In genomic region chr15:45131510-45131909, GRCh38 we compare ENCODE assay signal across 35 cellular contexts. TPM values are rescaled to one million over a fixed set of nuclear protein-coding genes. Genes with fewer than 3 reads are reported as not detected.
"Had no signal": no experiment of that assay in that cellular context is flagged by ENCODE, and none has a peak within 500 bp of the region (broad histone marks: within the 10 kb centered on the region; RNA-seq: fewer than 3 reads in every experiment).

No MANE protein-coding gene starts in this region.

- H3K36me3 ChIP-seq: adrenal gland, breast epithelium, SJCRH30 had no signal

- H3K9me3 Mint-ChIP-seq: activated CD4-positive, alpha-beta T cell treated with anti-CD3 and anti-CD28 coated beads, Interleukin-2, amount 10 ng/mL, durations not matched to agents 7 days and 5 days; activated naive CD4-positive, alpha-beta T cell treated with anti-CD3 and anti-CD28 coated beads for 36 hours; activated naive CD4-positive, alpha-beta T cell treated with anti-CD3 and anti-CD28 coated beads, Interleukin-2, amount 50 U/mL, for 72 hours; activated T-cell treated with anti-CD3 and anti-CD28 coated beads, Interleukin-2, amount 50 U/mL, for 4 hours; activated T-helper 1 cell treated with anti-CD3 and anti-CD28 coated beads, Interleukin-12 subunit alpha, Interleukin-12 subunit beta, Interleukin-2, Interleukin-4 antibody, amounts not matched to agents 30 ng/mL and 10 ng/mL and 1 ng/mL, durations not matched to agents 14 hours and 24 hours and 36 hours; WTC11 had no signal

- H3K9me3 ChIP-seq: adrenal gland, body of pancreas, breast epithelium, SJCRH30 had no signal

- H3K4me3 Mint-ChIP-seq: activated CD4-positive, alpha-beta T cell treated with anti-CD3 and anti-CD28 coated beads for 36 hours; activated CD4-positive, alpha-beta T cell treated with anti-CD3 and anti-CD28 coated beads, Interleukin-2, amount 10 ng/mL, durations not matched to agents 7 days and 5 days; activated CD8-positive, alpha-beta T cell treated with anti-CD3 and anti-CD28 coated beads, Interleukin-2, amount 10 ng/mL, durations not matched to agents 7 days and 5 days; activated naive CD4-positive, alpha-beta T cell treated with anti-CD3 and anti-CD28 coated beads for 36 hours; activated T-cell treated with anti-CD3 and anti-CD28 coated beads, Interleukin-2, amount 50 U/mL, for 4 hours; activated T-helper 1 cell treated with anti-CD3 and anti-CD28 coated beads, Interleukin-12 subunit alpha, Interleukin-12 subunit beta, Interleukin-2, Interleukin-4 antibody, amounts not matched to agents 30 ng/mL and 10 ng/mL and 1 ng/mL, durations not matched to agents 14 hours and 24 hours and 36 hours; WTC11 had no signal

- H3K36me3 Mint-ChIP-seq: WTC11 had no signal

- ATAC-seq: activated CD4-positive, alpha-beta T cell treated with anti-CD3 and anti-CD28 coated beads for 36 hours; activated CD4-positive, CD25-positive, alpha-beta regulatory T cell treated with anti-CD3 and anti-CD28 coated beads, Interleukin-2, amount 50 U/mL, for 24 hours; activated CD8-positive, alpha-beta T cell treated with anti-CD3 and anti-CD28 coated beads, Interleukin-2, amount 10 ng/mL, durations not matched to agents 7 days and 5 days; activated naive CD4-positive, alpha-beta T cell treated with anti-CD3 and anti-CD28 coated beads, Interleukin-2, amount 50 U/mL, for 72 hours; activated T-cell treated with anti-CD3 and anti-CD28 coated beads, Interleukin-2, amount 50 U/mL, for 4 hours; body of pancreas; K562; Panc1; WTC11 had no signal

- H3K4me1 ChIP-seq: breast epithelium, SJCRH30 had no signal

- H3K27ac Mint-ChIP-seq: activated CD4-positive, alpha-beta T cell treated with anti-CD3 and anti-CD28 coated beads for 36 hours; activated CD4-positive, alpha-beta T cell treated with anti-CD3 and anti-CD28 coated beads, Interleukin-2, amount 10 ng/mL, durations not matched to agents 7 days and 5 days; activated CD8-positive, alpha-beta T cell treated with anti-CD3 and anti-CD28 coated beads, Interleukin-2, amount 10 ng/mL, durations not matched to agents 7 days and 5 days; activated naive CD4-positive, alpha-beta T cell treated with anti-CD3 and anti-CD28 coated beads for 36 hours; activated naive CD4-positive, alpha-beta T cell treated with anti-CD3 and anti-CD28 coated beads, Interleukin-2, amount 50 U/mL, for 72 hours; activated T-helper 1 cell treated with anti-CD3 and anti-CD28 coated beads, Interleukin-12 subunit alpha, Interleukin-12 subunit beta, Interleukin-2, Interleukin-4 antibody, amounts not matched to agents 30 ng/mL and 10 ng/mL and 1 ng/mL, durations not matched to agents 14 hours and 24 hours and 36 hours; WTC11 had no signal

- DNase-seq: activated CD4-positive, alpha-beta T cell treated with anti-CD3 and anti-CD28 coated beads for 36 hours; activated CD4-positive, alpha-beta T cell treated with anti-CD3 and anti-CD28 coated beads, Interleukin-2, amount 10 ng/mL, durations not matched to agents 7 days and 5 days; activated CD4-positive, alpha-beta T cell treated with anti-CD3 and anti-CD28 coated beads, Interleukin-2, amount 50 U/mL, for 48 hours; activated CD8-positive, alpha-beta T cell treated with anti-CD3 and anti-CD28 coated beads, Interleukin-2, amount 10 ng/mL, durations not matched to agents 7 days and 5 days; activated gamma-delta T cell treated with Interleukin-2 at 50 U/mL for 16 hours; activated naive CD4-positive, alpha-beta T cell treated with anti-CD3 and anti-CD28 coated beads for 36 hours; activated T-cell treated with anti-CD3 and anti-CD28 coated beads, Interleukin-2, amount 50 U/mL, for 4 hours; adrenal gland; body of pancreas; Karpas-422; NCI-H1105; NCI-H1417 treated with DMSO at 0.1 percent for 48 hours; NCI-H1694; NCI-H1930; NCI-H2081 treated with DMSO at 0.1 percent for 48 hours; NCI-H345; NCI-H524 treated with DMSO at 0.1 percent for 48 hours; SHP77; SJCRH30; T1000 had no signal

- FAIRE-seq: astrocyte, K562, TTC549 had no signal

- H3K27ac ChIP-seq: adrenal gland, body of pancreas, breast epithelium, SJCRH30, SK-N-MC had no signal

- H3K4me3 ChIP-seq: adrenal gland, body of pancreas, breast epithelium, K562, SJCRH30, SK-N-MC had no signal

RNA-seq across cellular contexts. Expression of gene DUOX1, which starts 1.7 kb away (rescaled TPM):
- total RNA-seq: activated CD4-positive, alpha-beta T cell treated with anti-CD3 and anti-CD28 coated beads, Interleukin-2, amount 10 ng/mL, durations not matched to agents 7 days and 5 days; activated CD8-positive, alpha-beta T cell treated with anti-CD3 and anti-CD28 coated beads, Interleukin-2, amount 10 ng/mL, durations not matched to agents 7 days and 5 days; NCI-H460; RPMI7951; SJCRH30; T-helper 2 cell treated with Interferon-gamma antibody and Interleukin-4, amounts not matched to agents 100 ng/mL and 5 ng/mL, for 36 hours had no signal

RNA-seq across cellular contexts. Expression of gene DUOXA1, which starts 1.8 kb away (rescaled TPM):
- total RNA-seq: activated CD4-positive, alpha-beta T cell treated with anti-CD3 and anti-CD28 coated beads, Interleukin-2, amount 10 ng/mL, durations not matched to agents 7 days and 5 days; activated CD8-positive, alpha-beta T cell treated with anti-CD3 and anti-CD28 coated beads, Interleukin-2, amount 10 ng/mL, durations not matched to agents 7 days and 5 days; activated naive CD4-positive, alpha-beta T cell treated with anti-CD3 and anti-CD28 coated beads for 36 hours; activated T-helper 1 cell treated with anti-CD3 and anti-CD28 coated beads, Interleukin-12 subunit alpha, Interleukin-12 subunit beta, Interleukin-2, Interleukin-4 antibody, amounts not matched to agents 30 ng/mL and 10 ng/mL and 1 ng/mL, durations not matched to agents 14 hours and 24 hours and 36 hours; body of pancreas; RPMI7951; T-helper 2 cell treated with Interferon-gamma antibody and Interleukin-4, amounts not matched to agents 100 ng/mL and 5 ng/mL, for 36 hours had no signal

RNA-seq across cellular contexts. Expression of gene DUOXA2, which starts 17.4 kb away (rescaled TPM):
- total RNA-seq: activated CD4-positive, alpha-beta T cell treated with anti-CD3 and anti-CD28 coated beads for 36 hours; activated CD4-positive, alpha-beta T cell treated with anti-CD3 and anti-CD28 coated beads, Interleukin-2, amount 10 ng/mL, durations not matched to agents 7 days and 5 days; activated CD8-positive, alpha-beta T cell treated with anti-CD3 and anti-CD28 coated beads, Interleukin-2, amount 10 ng/mL, durations not matched to agents 7 days and 5 days; activated naive CD4-positive, alpha-beta T cell treated with anti-CD3 and anti-CD28 coated beads for 36 hours; activated naive CD4-positive, alpha-beta T cell treated with anti-CD3 and anti-CD28 coated beads, Interleukin-2, amount 50 U/mL, for 72 hours; activated T-cell treated with anti-CD3 and anti-CD28 coated beads, Interleukin-2, amount 50 U/mL, for 4 hours; activated T-helper 1 cell treated with anti-CD3 and anti-CD28 coated beads, Interleukin-12 subunit alpha, Interleukin-12 subunit beta, Interleukin-2, Interleukin-4 antibody, amounts not matched to agents 30 ng/mL and 10 ng/mL and 1 ng/mL, durations not matched to agents 14 hours and 24 hours and 36 hours; astrocyte; body of pancreas; K562; MCF 10A; NCI-H460; RPMI7951; SJCRH30; T-helper 1 cell treated with Interleukin-12 subunit alpha and Interleukin-12 subunit beta and Interleukin-4 antibody, amounts not matched to agents 30 ng/mL and 1 ng/mL, for 36 hours; T-helper 2 cell treated with Interferon-gamma antibody and Interleukin-4, amounts not matched to agents 100 ng/mL and 5 ng/mL, for 36 hours; WTC11 had no signal
- polyA plus RNA-seq: K562 had no signal

RNA-seq across cellular contexts. Expression of gene DUOX2, which starts 17.5 kb away (rescaled TPM):
- total RNA-seq: activated CD8-positive, alpha-beta T cell treated with anti-CD3 and anti-CD28 coated beads, Interleukin-2, amount 10 ng/mL, durations not matched to agents 7 days and 5 days; activated naive CD4-positive, alpha-beta T cell treated with anti-CD3 and anti-CD28 coated beads for 36 hours; activated T-helper 1 cell treated with anti-CD3 and anti-CD28 coated beads, Interleukin-12 subunit alpha, Interleukin-12 subunit beta, Interleukin-2, Interleukin-4 antibody, amounts not matched to agents 30 ng/mL and 10 ng/mL and 1 ng/mL, durations not matched to agents 14 hours and 24 hours and 36 hours; RPMI7951; SJCRH30; T-helper 1 cell treated with Interleukin-12 subunit alpha and Interleukin-12 subunit beta and Interleukin-4 antibody, amounts not matched to agents 30 ng/mL and 1 ng/mL, for 36 hours; T-helper 2 cell treated with Interferon-gamma antibody and Interleukin-4, amounts not matched to agents 100 ng/mL and 5 ng/mL, for 36 hours had no signal
